Comparison of ENCODE assay signal across 22 cellular contexts in the genomic region with DNA sequence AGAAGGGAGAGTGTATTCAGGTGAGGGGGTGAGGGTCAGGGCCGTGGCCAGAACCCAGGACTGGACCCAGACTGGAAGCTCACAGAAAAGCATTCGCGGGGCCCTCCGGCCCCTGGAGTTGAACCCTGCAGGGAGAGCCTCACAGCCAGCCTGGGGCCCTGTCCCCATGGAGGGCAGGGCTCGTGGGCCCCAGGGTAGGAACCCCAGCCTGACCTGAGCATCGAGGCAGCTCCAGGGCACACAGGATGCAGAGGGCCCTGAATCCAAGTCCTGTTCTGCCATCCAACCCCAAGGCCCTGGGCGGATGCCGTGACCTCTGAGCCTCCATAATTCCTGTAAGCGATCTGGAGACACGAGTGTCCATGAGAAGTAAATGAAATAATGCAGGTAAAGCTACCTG.
"Had no signal": no experiment of that assay in that cellular context is flagged by ENCODE, and none has a peak within 500 bp of the region (broad histone marks: within the 10 kb centered on the region; RNA-seq: fewer than 3 reads in every experiment).

No MANE protein-coding gene starts in this region.

- H3K9me3 Mint-ChIP-seq: dendritic cell treated with granulocyte-macrophage colony-stimulating factor and Interleukin-4, amounts not matched to agents 40 ng/mL and 50 ng/mL, for 4 days; immature natural killer cell; mesothelial cell of epicardium; naive B cell had no signal

- H2AFZ ChIP-seq: hepatocyte had no signal

- H3K4me2 ChIP-seq: hepatocyte had no signal

- H3K27me3 Mint-ChIP-seq: dendritic cell treated with granulocyte-macrophage colony-stimulating factor and Interleukin-4, amounts not matched to agents 40 ng/mL and 50 ng/mL, for 4 days had no signal

- H3K4me3 Mint-ChIP-seq: dendritic cell treated with granulocyte-macrophage colony-stimulating factor and Interleukin-4, amounts not matched to agents 40 ng/mL and 50 ng/mL, for 4 days; immature natural killer cell; mesothelial cell of epicardium had no signal

- H3K4me3 ChIP-seq: colonic mucosa, esophagus muscularis mucosa, gastroesophageal sphincter, heart left ventricle, hepatocyte, left ventricle myocardium inferior, lower lobe of right lung, mucosa of descending colon had no signal

- H3K27me3 ChIP-seq: colonic mucosa, hepatocyte had no signal

- H3K79me2 ChIP-seq: hepatocyte had no signal

- H3K27ac Mint-ChIP-seq: dendritic cell treated with granulocyte-macrophage colony-stimulating factor and Interleukin-4, amounts not matched to agents 40 ng/mL and 50 ng/mL, for 4 days; immature natural killer cell; mesothelial cell of epicardium; naive B cell had no signal

- ATAC-seq: foreskin keratinocyte, gastroesophageal sphincter, left colon, left lobe of liver, lower lobe of right lung, mucosa of descending colon had no signal

- H3K36me3 Mint-ChIP-seq: immature natural killer cell, mesothelial cell of epicardium, naive B cell had no signal

- H3K36me3 ChIP-seq: colonic mucosa, esophagus muscularis mucosa, gastroesophageal sphincter, heart left ventricle, left ventricle myocardium inferior, lower lobe of right lung had no signal

- H3K4me1 Mint-ChIP-seq: immature natural killer cell, mesothelial cell of epicardium had no signal

- H3K4me1 ChIP-seq: colonic mucosa, esophagus muscularis mucosa, foreskin keratinocyte, gastroesophageal sphincter, heart left ventricle, left ventricle myocardium inferior, lower lobe of right lung had no signal

- H3K9me3 ChIP-seq: colonic mucosa, esophagus muscularis mucosa, gastroesophageal sphincter, heart left ventricle, left ventricle myocardium inferior, lower lobe of right lung, mucosa of descending colon had no signal

- DNase-seq: colonic mucosa; cortex of kidney; effector CD8-positive, alpha-beta T cell; foreskin keratinocyte; heart left ventricle; hypothalamus; immature natural killer cell; islet precursor cell; kidney; kidney glomerular epithelial cell; left colon; left ventricle myocardium inferior; lower lobe of right lung; mesenchymal stem cell; mucosa of descending colon; naive B cell had no signal

- H3K27ac ChIP-seq: colonic mucosa, esophagus muscularis mucosa, foreskin keratinocyte, gastroesophageal sphincter, heart left ventricle, hepatocyte, left ventricle myocardium inferior, lower lobe of right lung had no signal
